In genomic region chr19:15527705-15528104, GRCh38 we compare ENCODE assay signal across 4 cellular contexts.
TF ChIP-seq lines count a peak whose summit lies in the region.

No MANE protein-coding gene starts in this region.

TF ChIP-seq in HepG2, 621 proteins besides CTCF, POLR2A, EP300 and RAD21:
- TF ChIP-seq ZNF768 (CRISPR knock-in tag; IDR thresholded peaks at IDR 0.05) (peak; percentile 77; the same call in 1 of the 2 replicates), NFRKB (IDR thresholded peaks at IDR 0.05) (no peak)

TF ChIP-seq in A549, 52 proteins besides CTCF, POLR2A, EP300 and RAD21:
- no peak for TF ChIP-seq ELK1 (IDR thresholded peaks at IDR 0.05; ENCODE audit: low read depth, low read length)
- no peak for TF ChIP-seq TP53 (CRISPR knock-in tag; IDR thresholded peaks at IDR 0.05)
- no peak for TF ChIP-seq CEBPB (IDR thresholded peaks at IDR 0.05)
- no peak for TF ChIP-seq HOXA7 (CRISPR knock-in tag; IDR thresholded peaks at IDR 0.05)
- no peak for TF ChIP-seq ZNF302 (CRISPR knock-in tag; IDR thresholded peaks at IDR 0.05)
- no peak for TF ChIP-seq NR3C1 (IDR thresholded peaks at IDR 0.05)
- TF ChIP-seq SREBF2 (IDR thresholded peaks at IDR 0.05): no peak
- peak; percentile 41 for TF ChIP-seq ZFP36 (IDR thresholded peaks at IDR 0.05; ENCODE audit: borderline replicate concordance, partially characterized antibody)
- no peak for TF ChIP-seq RFX5 (IDR thresholded peaks at IDR 0.05)

TF ChIP-seq in HEK293, 187 proteins besides CTCF, POLR2A, EP300 and RAD21:
- TF ChIP-seq ZNF768 (tag by site-specific recombination; IDR thresholded peaks at IDR 0.05): peak; percentile 61; the same call in 1 of the 2 replicates
- TF ChIP-seq ZNF280D (tag by site-specific recombination; IDR thresholded peaks at IDR 0.05): no peak
- TF ChIP-seq ZNF473 (tag by site-specific recombination; IDR thresholded peaks at IDR 0.05): no peak
TF ChIP-seq in HEK293: peak in this region for 1.

TF ChIP-seq in K562, 482 proteins besides CTCF, POLR2A, EP300 and RAD21:
- no peak for TF ChIP-seq ZNF354B (CRISPR knock-in tag; IDR thresholded peaks at IDR 0.05)
- no peak for TF ChIP-seq ARID1B (IDR thresholded peaks at IDR 0.05)
- TF ChIP-seq CGGBP1 (CRISPR knock-in tag; IDR thresholded peaks at IDR 0.05): no peak
- TF ChIP-seq ZFP36 (IDR thresholded peaks at IDR 0.05; ENCODE audit: low read depth, low read length, partially characterized antibody): peak; percentile 79
- no peak for TF ChIP-seq TEAD1 (CRISPR knock-in tag; IDR thresholded peaks at IDR 0.05)
- no peak for TF ChIP-seq FOXM1 (IDR thresholded peaks at IDR 0.05; ENCODE audit: low read depth)
- no peak for TF ChIP-seq FOXM1 (CRISPR knock-in tag; IDR thresholded peaks at IDR 0.05; ENCODE audit: low read depth)
- no peak for TF ChIP-seq KLF13 (tag; IDR thresholded peaks at IDR 0.05; ENCODE audit: borderline replicate concordance, low read depth)
- peak; percentile 85 for TF ChIP-seq BCOR (IDR thresholded peaks at IDR 0.05)
- no peak for TF ChIP-seq ZBTB1 (CRISPR knock-in tag; IDR thresholded peaks at IDR 0.05; ENCODE audit: borderline replicate concordance, low read depth)
- TF ChIP-seq ZNF316 (IDR thresholded peaks at IDR 0.05): no peak
- no peak for TF ChIP-seq PPARD (CRISPR knock-in tag; IDR thresholded peaks at IDR 0.05)
- TF ChIP-seq MXI1 (IDR thresholded peaks at IDR 0.05; ENCODE audit: low read depth, low read length): no peak
- TF ChIP-seq E2F5 (CRISPR knock-in tag; IDR thresholded peaks at IDR 0.05): no peak
- no peak for TF ChIP-seq FIP1L1 (IDR thresholded peaks at IDR 0.05; ENCODE audit: low read depth, low read length, poor library complexity, severe bottlenecking)
- TF ChIP-seq HNRNPK (IDR thresholded peaks at IDR 0.05; ENCODE audit: low read depth, low read length, poor library complexity, severe bottlenecking): no peak
- no peak for TF ChIP-seq CUX1 (CRISPR knock-in tag; IDR thresholded peaks at IDR 0.05)
- TF ChIP-seq ILK (tag; IDR thresholded peaks at IDR 0.05; ENCODE audit: borderline replicate concordance, low read depth): no peak
- TF ChIP-seq KDM1A (IDR thresholded peaks at IDR 0.05): peak in 1 of 2 experiments; percentile 24; a peak in 2 of 4 replicates
- TF ChIP-seq SREBF1 (IDR thresholded peaks at IDR 0.05; ENCODE audit: borderline replicate concordance, low read depth, low read length): no peak
- TF ChIP-seq ZNF408 (CRISPR knock-in tag; IDR thresholded peaks at IDR 0.05; ENCODE audit: low read depth): no peak
- no peak for TF ChIP-seq ATF3 (IDR thresholded peaks at IDR 0.05)
- no peak for TF ChIP-seq ATF3 (CRISPR knock-in tag; conservative IDR thresholded peaks at IDR 0.05)
- no peak for TF ChIP-seq ZBTB40 (IDR thresholded peaks at IDR 0.05)
- no peak for TF ChIP-seq ZBTB40 (CRISPR knock-in tag; IDR thresholded peaks at IDR 0.05)
- no peak for TF ChIP-seq HMG20A (CRISPR knock-in tag; conservative IDR thresholded peaks at IDR 0.05)
- no peak for TF ChIP-seq ZNF57 (CRISPR knock-in tag; IDR thresholded peaks at IDR 0.05)
- no peak for TF ChIP-seq NFXL1 (CRISPR knock-in tag; IDR thresholded peaks at IDR 0.05)
- TF ChIP-seq ZNF41 (CRISPR knock-in tag; conservative IDR thresholded peaks at IDR 0.05): no peak
- no peak for TF ChIP-seq GTF3C2 (IDR thresholded peaks at IDR 0.05; ENCODE audit: borderline replicate concordance, extremely low read depth, insufficient read length)
- TF ChIP-seq BDP1 (IDR thresholded peaks at IDR 0.05; ENCODE audit: insufficient read depth, insufficient read length): no peak
- TF ChIP-seq RBM22 (IDR thresholded peaks at IDR 0.05; ENCODE audit: low read depth, low read length, poor library complexity, severe bottlenecking): no peak
- TF ChIP-seq RBM25 (IDR thresholded peaks at IDR 0.05; ENCODE audit: low read depth, low read length, severe bottlenecking): peak; percentile 76
- TF ChIP-seq ZNF395 (CRISPR knock-in tag; IDR thresholded peaks at IDR 0.05): no peak
- TF ChIP-seq CC2D1A (IDR thresholded peaks at IDR 0.05): no peak
- TF ChIP-seq ZNF551 (CRISPR knock-in tag; IDR thresholded peaks at IDR 0.05): no peak
TF ChIP-seq in K562: peak in this region for 4.
